Comparison of ENCODE assay signal across 14 cellular contexts in the genomic region with DNA sequence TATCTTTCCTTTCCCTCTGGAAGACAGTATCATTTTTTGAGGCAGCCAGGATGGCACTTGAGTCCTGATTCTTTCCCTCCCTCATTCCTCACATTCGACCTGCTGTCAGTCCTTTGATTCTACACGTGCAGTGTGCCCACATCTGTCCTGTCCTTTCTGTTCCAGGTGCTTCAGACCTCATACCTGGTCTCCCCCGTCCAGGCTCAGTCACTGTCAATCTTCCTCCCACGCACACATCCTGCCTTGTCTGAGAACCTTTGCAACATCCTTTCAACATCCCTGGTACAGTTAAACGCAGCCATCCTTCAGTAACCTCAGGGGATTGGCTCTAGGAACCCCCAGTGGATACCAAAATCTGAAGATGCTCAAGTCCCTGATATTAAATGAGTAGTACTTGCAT. TPM values are rescaled to one million over a fixed set of nuclear protein-coding genes. Genes with fewer than 3 reads are reported as not detected.
DNase-seq lines count a peak whose midpoint lies in the region; ATAC-seq, FAIRE-seq and TF ChIP-seq lines count a peak whose summit lies in the region.
"Had no signal": no experiment of that assay in that cellular context is flagged by ENCODE, and none has a peak within 500 bp of the region (broad histone marks: within the 10 kb centered on the region; RNA-seq: fewer than 3 reads in every experiment).

No MANE protein-coding gene starts in this region.

- TF ChIP-seq CTCF in Loucy (conservative IDR thresholded peaks at IDR 0.05; ENCODE audit: low read length) (no peak), kidney (IDR thresholded peaks at IDR 0.05; ENCODE audit: borderline replicate concordance, extremely low read depth, insufficient read depth) (no peak)

- H3K9me2 ChIP-seq in Loucy (replicated peaks; ENCODE audit: low read depth, low read length) = no peaks in the 10 kb centered on the region

- no peaks in the 10 kb centered on the region for H3K27me3 ChIP-seq in CD8-positive, alpha-beta memory T cell (ENCODE audit: insufficient read depth, low read length, poor library complexity, severe bottlenecking)
- no peaks in the 10 kb centered on the region for H3K27me3 ChIP-seq in Loucy (ENCODE audit: insufficient read depth, low read length, poor library complexity, severe bottlenecking)
- H3K27me3 ChIP-seq: esophagus squamous epithelium, heart right ventricle, right atrium auricular region, SJCRH30 had no signal

- no peaks in the 10 kb centered on the region for H3K36me3 ChIP-seq in CD8-positive, alpha-beta memory T cell (ENCODE audit: insufficient read depth, low read length)
- H3K36me3 ChIP-seq in Loucy (ENCODE audit: insufficient read depth, low read length) = no peaks in the 10 kb centered on the region
- no peaks in the 10 kb centered on the region for H3K36me3 ChIP-seq in kidney (ENCODE audit: control insufficient read depth in 1 of 2, insufficient read depth in 2 of 2, low read length in 2 of 2)
- H3K36me3 ChIP-seq: esophagus squamous epithelium, heart right ventricle, right atrium auricular region, SJCRH30 had no signal

- ATAC-seq in naive thymus-derived CD8-positive, alpha-beta T cell = peak; percentile 76 to 92
- no peak for ATAC-seq in HG02840 (IDR thresholded peaks at IDR 0.05; ENCODE audit: low FRiP score, unreplicated experiment)
- ATAC-seq: heart right ventricle, left lobe of liver had no signal

- H3K4me3 Mint-ChIP-seq in CD8-positive, alpha-beta memory T cell = peak overlapping the region in 6 of 7 donors; percentile 1 to 63 (median 41)
- H3K4me3 Mint-ChIP-seq in activated T-helper 1 cell treated with anti-CD3 and anti-CD28 coated beads, Interleukin-12 subunit alpha, Interleukin-12 subunit beta, Interleukin-2, Interleukin-4 antibody, amounts not matched to agents 30 ng/mL and 10 ng/mL and 1 ng/mL, durations not matched to agents 14 hours and 24 hours and 36 hours = peak overlapping the region; percentile 3
- peak overlapping the region in 9 of 10 donors; percentile 40 to 77 (median 57) for H3K4me3 Mint-ChIP-seq in naive thymus-derived CD8-positive, alpha-beta T cell

- peak in 2 of 5 donors; percentile 49 to 56 for DNase-seq in CD8-positive, alpha-beta memory T cell
- DNase-seq in activated T-helper 1 cell treated with anti-CD3 and anti-CD28 coated beads, Interleukin-12 subunit alpha, Interleukin-12 subunit beta, Interleukin-2, Interleukin-4 antibody, amounts not matched to agents 30 ng/mL and 10 ng/mL and 1 ng/mL, durations not matched to agents 14 hours and 24 hours and 36 hours (ENCODE audit: low spot score) = no peak
- DNase-seq in naive thymus-derived CD8-positive, alpha-beta T cell = peak in 7 of 10 donors; percentile 31 to 69 (median 49)
- DNase-seq in kidney (no peak), nucleus accumbens (lab: John Stamatoyannopoulos, UW) (no peak)
- DNase-seq: esophagus squamous epithelium, HCEC 1CT, heart right ventricle, SJCRH30, substantia nigra had no signal

- H4K20me1 ChIP-seq in Loucy (ENCODE audit: insufficient read depth, low read length, poor library complexity, severe bottlenecking) = peaks cover 42% of the 10 kb centered on the region

- CTCF ChIA-PET in CD8-positive, alpha-beta memory T cell (lab: Charles Lee) = interaction anchor here (3.9 kb wide), 1 partner anchor 9 kb away, joined by 25 read pairs; no protein-coding TSS in a partner anchor

- H3K79me2 ChIP-seq in Loucy (ENCODE audit: insufficient read depth, low read length) = peaks cover 97% of the 10 kb centered on the region

- H3K27me3 Mint-ChIP-seq in CD8-positive, alpha-beta memory T cell = no peaks in the 10 kb centered on the region
- H3K27me3 Mint-ChIP-seq in activated T-helper 1 cell treated with anti-CD3 and anti-CD28 coated beads, Interleukin-12 subunit alpha, Interleukin-12 subunit beta, Interleukin-2, Interleukin-4 antibody, amounts not matched to agents 30 ng/mL and 10 ng/mL and 1 ng/mL, durations not matched to agents 14 hours and 24 hours and 36 hours (ENCODE audit: insufficient read depth) = no peaks in the 10 kb centered on the region
- no peaks in the 10 kb centered on the region for H3K27me3 Mint-ChIP-seq in naive thymus-derived CD8-positive, alpha-beta T cell

- H3K4me2 ChIP-seq in Loucy (ENCODE audit: low read depth, low read length, poor library complexity, severe bottlenecking) = peak overlapping the region; percentile 30

- H3K27ac Mint-ChIP-seq in CD8-positive, alpha-beta memory T cell = peak overlapping the region in 7 of 8 donors; percentile 46 to 90 (median 89)
- peak overlapping the region; percentile 55 for H3K27ac Mint-ChIP-seq in activated T-helper 1 cell treated with anti-CD3 and anti-CD28 coated beads, Interleukin-12 subunit alpha, Interleukin-12 subunit beta, Interleukin-2, Interleukin-4 antibody, amounts not matched to agents 30 ng/mL and 10 ng/mL and 1 ng/mL, durations not matched to agents 14 hours and 24 hours and 36 hours
- H3K27ac Mint-ChIP-seq in naive thymus-derived CD8-positive, alpha-beta T cell = peak overlapping the region in 9 of 10 donors; percentile 61 to 96 (median 83)

- peaks cover 78 to 96% (median 90%) of the 10 kb centered on the region in 3 donors for H3K4me1 Mint-ChIP-seq in CD8-positive, alpha-beta memory T cell
- peaks cover 88% of the 10 kb centered on the region for H3K4me1 Mint-ChIP-seq in activated T-helper 1 cell treated with anti-CD3 and anti-CD28 coated beads, Interleukin-12 subunit alpha, Interleukin-12 subunit beta, Interleukin-2, Interleukin-4 antibody, amounts not matched to agents 30 ng/mL and 10 ng/mL and 1 ng/mL, durations not matched to agents 14 hours and 24 hours and 36 hours (ENCODE audit: low read depth)
- H3K4me1 Mint-ChIP-seq in naive thymus-derived CD8-positive, alpha-beta T cell = peaks cover 54 to 94% (median 89%) of the 10 kb centered on the region in 4 donors

- H3K4me3 ChIP-seq in CD8-positive, alpha-beta memory T cell (ENCODE audit: low read length) = peak overlapping the region; percentile 35
- H3K4me3 ChIP-seq in Loucy (ENCODE audit: low read length, poor library complexity, severe bottlenecking) = no peak overlapping the region
- H3K4me3 ChIP-seq in kidney (ENCODE audit: low read length in 2 of 2) = no peak overlapping the region
- H3K4me3 ChIP-seq: esophagus squamous epithelium, heart right ventricle, right atrium auricular region, SJCRH30 had no signal

- H3K9ac ChIP-seq in Loucy (ENCODE audit: low read depth, low read length, poor library complexity, severe bottlenecking) (no peak overlapping the region), kidney (ENCODE audit: low read length in 2 of 2) (no peak overlapping the region)

- H3F3A ChIP-seq in Loucy (ENCODE audit: low read depth) = no peaks in the 10 kb centered on the region

- H3K36me3 Mint-ChIP-seq in CD8-positive, alpha-beta memory T cell = peaks cover 0 to 16% (median 3%) of the 10 kb centered on the region in 3 donors
- H3K36me3 Mint-ChIP-seq in activated T-helper 1 cell treated with anti-CD3 and anti-CD28 coated beads, Interleukin-12 subunit alpha, Interleukin-12 subunit beta, Interleukin-2, Interleukin-4 antibody, amounts not matched to agents 30 ng/mL and 10 ng/mL and 1 ng/mL, durations not matched to agents 14 hours and 24 hours and 36 hours (ENCODE audit: low read depth) = peaks cover 57% of the 10 kb centered on the region
- H3K36me3 Mint-ChIP-seq in naive thymus-derived CD8-positive, alpha-beta T cell = peaks cover 0 to 31% (median 0%) of the 10 kb centered on the region in 3 donors

- H3K9me3 Mint-ChIP-seq in CD8-positive, alpha-beta memory T cell = no peaks in the 10 kb centered on the region
- H3K9me3 Mint-ChIP-seq in activated T-helper 1 cell treated with anti-CD3 and anti-CD28 coated beads, Interleukin-12 subunit alpha, Interleukin-12 subunit beta, Interleukin-2, Interleukin-4 antibody, amounts not matched to agents 30 ng/mL and 10 ng/mL and 1 ng/mL, durations not matched to agents 14 hours and 24 hours and 36 hours = no peaks in the 10 kb centered on the region
- no peaks in the 10 kb centered on the region for H3K9me3 Mint-ChIP-seq in naive thymus-derived CD8-positive, alpha-beta T cell

- no peak overlapping the region for H2AFZ ChIP-seq in Loucy (ENCODE audit: low read length)

- no peaks in the 10 kb centered on the region for H3K9me3 ChIP-seq in CD8-positive, alpha-beta memory T cell (ENCODE audit: low read length)
- H3K9me3 ChIP-seq in Loucy (ENCODE audit: insufficient read depth, low read depth, low read length) (no peaks in the 10 kb centered on the region), kidney (ENCODE audit: control insufficient read depth in 1 of 2, low read length in 2 of 2) (no peaks in the 10 kb centered on the region)
- H3K9me3 ChIP-seq: esophagus squamous epithelium, heart right ventricle, right atrium auricular region, SJCRH30 had no signal

- POLR2A ChIA-PET in CD8-positive, alpha-beta memory T cell (lab: Charles Lee) = no interaction called here
- POLR2A ChIA-PET in naive thymus-derived CD8-positive, alpha-beta T cell (lab: Charles Lee) = no interaction called here

- H3K4me1 ChIP-seq in CD8-positive, alpha-beta memory T cell (ENCODE audit: insufficient read depth, low read length) = peaks cover 57% of the 10 kb centered on the region
- H3K4me1 ChIP-seq in Loucy (ENCODE audit: insufficient read depth, low read length, poor library complexity, severe bottlenecking) (peaks cover 64% of the 10 kb centered on the region), kidney (ENCODE audit: control insufficient read depth in 1 of 2, insufficient read depth in 1 of 2, low read depth in 1 of 2, low read length in 2 of 2) (peaks cover 29 to 53% of the 10 kb centered on the region in 2 donors)
- H3K4me1 ChIP-seq: SJCRH30 had no signal

- FAIRE-seq in kidney (lab: Jason Lieb, UNC) = no peak

- intact Hi-C loops in activated T-helper 1 cell treated with anti-CD3 and anti-CD28 coated beads, Interleukin-12 subunit alpha, Interleukin-12 subunit beta, Interleukin-2, Interleukin-4 antibody, amounts not matched to agents 30 ng/mL and 10 ng/mL and 1 ng/mL, durations not matched to agents 14 hours and 24 hours and 36 hours (cut with micrococcal nuclease) = loop anchor here (10.0 kb wide), 1 partner anchor 465 kb away; no protein-coding TSS in a partner anchor
- intact Hi-C loops in kidney (cut with DNase I) = no loop called here

- no peak overlapping the region for H3K27ac ChIP-seq in CD8-positive, alpha-beta memory T cell (ENCODE audit: low read depth, low read length)
- no peak overlapping the region for H3K27ac ChIP-seq in kidney (ENCODE audit: low read depth in 2 of 2, low read length in 2 of 2)
- H3K27ac ChIP-seq: esophagus squamous epithelium, heart right ventricle, right atrium auricular region, SJCRH30 had no signal

RNA-seq across cellular contexts. Expression of a gene that starts 10.1 kb away (rescaled TPM):
- 10 to 100 TPM; 58.9 to 60.5 TPM for total RNA-seq in CD8-positive, alpha-beta memory T cell
- polyA plus RNA-seq in CD8-positive, alpha-beta memory T cell = 29.8 TPM
- 95.9 and 97.1 TPM in 2 replicates for total RNA-seq in activated T-helper 1 cell treated with anti-CD3 and anti-CD28 coated beads, Interleukin-12 subunit alpha, Interleukin-12 subunit beta, Interleukin-2, Interleukin-4 antibody, amounts not matched to agents 30 ng/mL and 10 ng/mL and 1 ng/mL, durations not matched to agents 14 hours and 24 hours and 36 hours
- total RNA-seq in naive thymus-derived CD8-positive, alpha-beta T cell = 10 to 100 TPM; 32.9 to 33.1 TPM
- polyA plus RNA-seq in naive thymus-derived CD8-positive, alpha-beta T cell = 10 to 100 TPM; 24.3 to 40.2 (median 31.3) TPM
- 39.2 TPM for total RNA-seq in kidney
- polyA plus RNA-seq in kidney (ENCODE audit: insufficient read depth, low read depth, low replicate concordance) = 6.0 TPM

RNA-seq across cellular contexts. Expression of a gene that starts 57.6 kb away (rescaled TPM):
- 10 to 100 TPM; 52.1 to 55.3 TPM for total RNA-seq in CD8-positive, alpha-beta memory T cell
- 103 TPM for polyA plus RNA-seq in CD8-positive, alpha-beta memory T cell
- total RNA-seq in activated T-helper 1 cell treated with anti-CD3 and anti-CD28 coated beads, Interleukin-12 subunit alpha, Interleukin-12 subunit beta, Interleukin-2, Interleukin-4 antibody, amounts not matched to agents 30 ng/mL and 10 ng/mL and 1 ng/mL, durations not matched to agents 14 hours and 24 hours and 36 hours = 72.2 and 83.5 TPM in 2 replicates
- total RNA-seq in naive thymus-derived CD8-positive, alpha-beta T cell = 10 to 100 TPM; 49.1 to 50.6 TPM
- 10 to 100 TPM; 55.9 to 66.9 (median 65.4) TPM for polyA plus RNA-seq in naive thymus-derived CD8-positive, alpha-beta T cell
- 73.5 TPM for total RNA-seq in kidney
- polyA plus RNA-seq in kidney (ENCODE audit: insufficient read depth, low read depth, low replicate concordance) = 22.5 TPM

Comparison
In these comparisons a context has a peak if more than half of its experiments do, and no peak if none do; other contexts are left out.
1. DNase-seq: peak in naive thymus-derived CD8-positive, alpha-beta T cell (7 of 10); none in activated T-helper 1 cell treated with anti-CD3 and anti-CD28 coated beads, Interleukin-12 subunit alpha, Interleukin-12 subunit beta, Interleukin-2, Interleukin-4 antibody, amounts not matched to agents 30 ng/mL and 10 ng/mL and 1 ng/mL, durations not matched to agents 14 hours and 24 hours and 36 hours (single experiment), kidney (single experiment) and nucleus accumbens (0 of 56).
2. H3K4me3 Mint-ChIP-seq: peak in every context shown above with its lines; median percentile 57 in naive thymus-derived CD8-positive, alpha-beta T cell; 41 in CD8-positive, alpha-beta memory T cell; 3 in activated T-helper 1 cell treated with anti-CD3 and anti-CD28 coated beads, Interleukin-12 subunit alpha, Interleukin-12 subunit beta, Interleukin-2, Interleukin-4 antibody, amounts not matched to agents 30 ng/mL and 10 ng/mL and 1 ng/mL, durations not matched to agents 14 hours and 24 hours and 36 hours.
3. Peak in every context shown above with its lines, with median percentiles within 50 percentile points of each other: H3K27ac Mint-ChIP-seq.